ENCODE assay signal across 19 cellular contexts in the genomic region with DNA sequence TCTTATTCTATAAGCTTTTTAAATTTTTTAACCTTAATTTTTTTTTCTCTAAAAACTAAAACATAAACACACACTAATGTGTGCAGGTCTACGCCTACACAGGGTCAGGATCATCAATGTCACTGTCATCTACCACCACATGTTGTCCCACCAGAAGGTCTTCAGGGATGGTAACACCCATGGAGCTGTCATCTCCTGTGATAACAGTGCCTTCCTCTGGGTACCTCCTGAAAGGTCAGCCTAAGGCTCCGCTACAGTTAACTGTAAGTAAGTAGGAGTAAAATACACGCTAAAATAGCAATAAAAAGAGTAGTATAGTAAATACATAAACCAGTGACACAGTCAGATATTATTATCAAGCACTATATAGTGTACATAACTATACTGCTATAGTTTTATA. TPM values are rescaled to one million over a fixed set of nuclear protein-coding genes. Genes with fewer than 3 reads are reported as not detected.
"Had no signal": no experiment of that assay in that cellular context is flagged by ENCODE, and none has a peak within 500 bp of the region (broad histone marks: within the 10 kb centered on the region; RNA-seq: fewer than 3 reads in every experiment).

No MANE protein-coding gene starts in this region.

- H3K36me3 Mint-ChIP-seq: stimulated activated memory B cell treated with anti-CD40 and anti-IgM and Interleukin-4, amounts not matched to agents 10 μg/mL and 1 μg/mL and 100 μg/mL, for 72 hours had no signal

- H3K4me3 ChIP-seq: dorsolateral prefrontal cortex, lower lobe of right lung, psoas muscle, sigmoid colon, suprapubic skin, transverse colon, vagina had no signal

- H3K36me3 ChIP-seq: lower lobe of right lung, sigmoid colon, suprapubic skin, transverse colon, vagina had no signal

- DNase-seq: dorsolateral prefrontal cortex; effector CD4-positive, alpha-beta T cell; left ventricle myocardium superior; lower lobe of right lung; naive thymus-derived CD8-positive, alpha-beta T cell; nephron progenitor cell; nucleus accumbens; psoas muscle; sigmoid colon; stimulated activated CD4-positive, alpha-beta T cell treated with anti-CD3 and anti-CD28 coated beads, Interleukin-2, amount 100 ng/mL, for 24 hours; stimulated activated CD4-positive, alpha-beta T cell treated with anti-CD3 and anti-CD28 coated beads, Interleukin-4, amount 100 ng/mL, for 24 hours; transverse colon had no signal

- H3K27ac ChIP-seq: dorsolateral prefrontal cortex, lower lobe of right lung, psoas muscle, sigmoid colon, suprapubic skin, transverse colon, vagina had no signal

- H3K27ac Mint-ChIP-seq: naive thymus-derived CD8-positive, alpha-beta T cell; nephron progenitor cell; stimulated activated memory B cell treated with anti-CD40 and anti-IgM and Interleukin-4, amounts not matched to agents 10 μg/mL and 1 μg/mL and 100 μg/mL, for 72 hours; stimulated activated naive CD8-positive, alpha-beta T cell treated with anti-CD3 and anti-CD28 coated beads, Interleukin-15, Interleukin-2, amounts not matched to agents 100 ng/mL and 50 ng/mL, for 24 hours had no signal

- H3K4me1 Mint-ChIP-seq: naive thymus-derived CD8-positive, alpha-beta T cell; nephron progenitor cell; stimulated activated memory B cell treated with anti-CD40 and anti-IgM and Interleukin-4, amounts not matched to agents 10 μg/mL and 1 μg/mL and 100 μg/mL, for 72 hours had no signal

- H3K9me3 ChIP-seq: lower lobe of right lung, psoas muscle, sigmoid colon, suprapubic skin, transverse colon, vagina had no signal

- ATAC-seq: left ventricle myocardium superior; lower lobe of right lung; naive thymus-derived CD8-positive, alpha-beta T cell; psoas muscle; right cardiac atrium; stimulated activated memory B cell treated with anti-CD40 and anti-IgM and Interleukin-4, amounts not matched to agents 10 μg/mL and 1 μg/mL and 100 μg/mL, for 72 hours had no signal

- H3K27me3 Mint-ChIP-seq: naive thymus-derived CD8-positive, alpha-beta T cell; stimulated activated naive CD8-positive, alpha-beta T cell treated with anti-CD3 and anti-CD28 coated beads, Interleukin-15, Interleukin-2, amounts not matched to agents 100 ng/mL and 50 ng/mL, for 24 hours had no signal

- H3K4me1 ChIP-seq: lower lobe of right lung, psoas muscle, sigmoid colon, suprapubic skin, transverse colon, vagina had no signal

- H3K4me3 Mint-ChIP-seq: naive thymus-derived CD8-positive, alpha-beta T cell; nephron progenitor cell; stimulated activated memory B cell treated with anti-CD40 and anti-IgM and Interleukin-4, amounts not matched to agents 10 μg/mL and 1 μg/mL and 100 μg/mL, for 72 hours; stimulated activated naive CD8-positive, alpha-beta T cell treated with anti-CD3 and anti-CD28 coated beads, Interleukin-15, Interleukin-2, amounts not matched to agents 100 ng/mL and 50 ng/mL, for 24 hours had no signal

- H3K27me3 ChIP-seq: dorsolateral prefrontal cortex, sigmoid colon, suprapubic skin, transverse colon, vagina had no signal

- H3K9me3 Mint-ChIP-seq: stimulated activated memory B cell treated with anti-CD40 and anti-IgM and Interleukin-4, amounts not matched to agents 10 μg/mL and 1 μg/mL and 100 μg/mL, for 72 hours; stimulated activated naive CD8-positive, alpha-beta T cell treated with anti-CD3 and anti-CD28 coated beads, Interleukin-15, Interleukin-2, amounts not matched to agents 100 ng/mL and 50 ng/mL, for 24 hours had no signal

RNA-seq across cellular contexts. Expression of a gene that starts 45.9 kb away (rescaled TPM):
- total RNA-seq: osteocyte had no signal
- polyA plus RNA-seq: keratinocyte had no signal
